1 cellular context compared by ENCODE assay signal in the genomic region with DNA sequence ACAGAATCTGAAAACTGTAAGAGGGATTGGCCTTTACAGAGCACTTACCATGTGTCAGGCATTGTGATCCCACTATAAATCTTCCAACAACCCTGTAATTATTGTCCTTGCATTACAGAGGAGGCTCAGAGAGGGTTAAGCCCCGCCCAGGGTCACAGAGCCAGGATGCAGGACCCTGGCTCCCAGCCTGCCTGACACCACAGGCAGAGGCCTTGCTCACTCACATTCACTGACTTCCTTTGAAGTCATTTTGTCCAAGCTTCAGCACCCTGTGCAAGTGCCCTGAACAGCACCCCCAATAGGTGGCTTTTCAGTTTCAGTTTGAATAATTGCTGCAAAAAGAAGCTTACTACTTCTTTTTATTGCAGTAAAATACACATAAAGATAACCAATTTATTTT.
TF ChIP-seq lines count a peak whose summit lies in the region.

No MANE protein-coding gene starts in this region.

TF ChIP-seq in GM23338, 12 proteins besides CTCF, POLR2A, EP300 and RAD21 (continued from another document):
- TF ChIP-seq, protein P1, sequence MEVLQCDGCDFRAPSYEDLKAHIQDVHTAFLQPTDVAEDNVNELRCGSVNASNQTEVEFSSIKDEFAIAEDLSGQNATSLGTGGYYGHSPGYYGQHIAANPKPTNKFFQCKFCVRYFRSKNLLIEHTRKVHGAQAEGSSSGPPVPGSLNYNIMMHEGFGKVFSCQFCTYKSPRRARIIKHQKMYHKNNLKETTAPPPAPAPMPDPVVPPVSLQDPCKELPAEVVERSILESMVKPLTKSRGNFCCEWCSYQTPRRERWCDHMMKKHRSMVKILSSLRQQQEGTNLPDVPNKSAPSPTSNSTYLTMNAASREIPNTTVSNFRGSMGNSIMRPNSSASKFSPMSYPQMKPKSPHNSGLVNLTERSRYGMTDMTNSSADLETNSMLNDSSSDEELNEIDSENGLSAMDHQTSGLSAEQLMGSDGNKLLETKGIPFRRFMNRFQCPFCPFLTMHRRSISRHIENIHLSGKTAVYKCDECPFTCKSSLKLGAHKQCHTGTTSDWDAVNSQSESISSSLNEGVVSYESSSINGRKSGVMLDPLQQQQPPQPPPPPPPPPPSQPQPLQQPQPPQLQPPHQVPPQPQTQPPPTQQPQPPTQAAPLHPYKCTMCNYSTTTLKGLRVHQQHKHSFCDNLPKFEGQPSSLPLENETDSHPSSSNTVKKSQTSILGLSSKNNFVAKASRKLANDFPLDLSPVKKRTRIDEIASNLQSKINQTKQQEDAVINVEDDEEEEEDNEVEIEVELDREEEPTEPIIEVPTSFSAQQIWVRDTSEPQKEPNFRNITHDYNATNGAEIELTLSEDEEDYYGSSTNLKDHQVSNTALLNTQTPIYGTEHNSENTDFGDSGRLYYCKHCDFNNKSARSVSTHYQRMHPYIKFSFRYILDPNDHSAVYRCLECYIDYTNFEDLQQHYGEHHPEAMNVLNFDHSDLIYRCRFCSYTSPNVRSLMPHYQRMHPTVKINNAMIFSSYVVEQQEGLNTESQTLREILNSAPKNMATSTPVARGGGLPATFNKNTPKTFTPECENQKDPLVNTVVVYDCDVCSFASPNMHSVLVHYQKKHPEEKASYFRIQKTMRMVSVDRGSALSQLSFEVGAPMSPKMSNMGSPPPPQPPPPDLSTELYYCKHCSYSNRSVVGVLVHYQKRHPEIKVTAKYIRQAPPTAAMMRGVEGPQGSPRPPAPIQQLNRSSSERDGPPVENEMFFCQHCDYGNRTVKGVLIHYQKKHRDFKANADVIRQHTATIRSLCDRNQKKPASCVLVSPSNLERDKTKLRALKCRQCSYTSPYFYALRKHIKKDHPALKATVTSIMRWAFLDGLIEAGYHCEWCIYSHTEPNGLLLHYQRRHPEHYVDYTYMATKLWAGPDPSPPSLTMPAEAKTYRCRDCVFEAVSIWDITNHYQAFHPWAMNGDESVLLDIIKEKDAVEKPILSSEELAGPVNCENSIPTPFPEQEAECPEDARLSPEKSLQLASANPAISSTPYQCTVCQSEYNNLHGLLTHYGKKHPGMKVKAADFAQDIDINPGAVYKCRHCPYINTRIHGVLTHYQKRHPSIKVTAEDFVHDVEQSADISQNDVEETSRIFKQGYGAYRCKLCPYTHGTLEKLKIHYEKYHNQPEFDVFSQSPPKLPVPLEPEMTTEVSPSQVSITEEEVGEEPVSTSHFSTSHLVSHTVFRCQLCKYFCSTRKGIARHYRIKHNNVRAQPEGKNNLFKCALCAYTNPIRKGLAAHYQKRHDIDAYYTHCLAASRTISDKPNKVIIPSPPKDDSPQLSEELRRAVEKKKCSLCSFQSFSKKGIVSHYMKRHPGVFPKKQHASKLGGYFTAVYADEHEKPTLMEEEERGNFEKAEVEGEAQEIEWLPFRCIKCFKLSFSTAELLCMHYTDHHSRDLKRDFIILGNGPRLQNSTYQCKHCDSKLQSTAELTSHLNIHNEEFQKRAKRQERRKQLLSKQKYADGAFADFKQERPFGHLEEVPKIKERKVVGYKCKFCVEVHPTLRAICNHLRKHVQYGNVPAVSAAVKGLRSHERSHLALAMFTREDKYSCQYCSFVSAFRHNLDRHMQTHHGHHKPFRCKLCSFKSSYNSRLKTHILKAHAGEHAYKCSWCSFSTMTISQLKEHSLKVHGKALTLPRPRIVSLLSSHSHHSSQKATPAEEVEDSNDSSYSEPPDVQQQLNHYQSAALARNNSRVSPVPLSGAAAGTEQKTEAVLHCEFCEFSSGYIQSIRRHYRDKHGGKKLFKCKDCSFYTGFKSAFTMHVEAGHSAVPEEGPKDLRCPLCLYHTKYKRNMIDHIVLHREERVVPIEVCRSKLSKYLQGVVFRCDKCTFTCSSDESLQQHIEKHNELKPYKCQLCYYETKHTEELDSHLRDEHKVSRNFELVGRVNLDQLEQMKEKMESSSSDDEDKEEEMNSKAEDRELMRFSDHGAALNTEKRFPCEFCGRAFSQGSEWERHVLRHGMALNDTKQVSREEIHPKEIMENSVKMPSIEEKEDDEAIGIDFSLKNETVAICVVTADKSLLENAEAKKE (CRISPR knock-in tag; IDR thresholded peaks at IDR 0.05) = no peak
- TF ChIP-seq NANOG (IDR thresholded peaks at IDR 0.05; ENCODE audit: borderline replicate concordance) = no peak
- TF ChIP-seq ZNF331 (CRISPR knock-in tag; IDR thresholded peaks at IDR 0.05; ENCODE audit: low read depth) = no peak
- TF ChIP-seq, protein P2, sequence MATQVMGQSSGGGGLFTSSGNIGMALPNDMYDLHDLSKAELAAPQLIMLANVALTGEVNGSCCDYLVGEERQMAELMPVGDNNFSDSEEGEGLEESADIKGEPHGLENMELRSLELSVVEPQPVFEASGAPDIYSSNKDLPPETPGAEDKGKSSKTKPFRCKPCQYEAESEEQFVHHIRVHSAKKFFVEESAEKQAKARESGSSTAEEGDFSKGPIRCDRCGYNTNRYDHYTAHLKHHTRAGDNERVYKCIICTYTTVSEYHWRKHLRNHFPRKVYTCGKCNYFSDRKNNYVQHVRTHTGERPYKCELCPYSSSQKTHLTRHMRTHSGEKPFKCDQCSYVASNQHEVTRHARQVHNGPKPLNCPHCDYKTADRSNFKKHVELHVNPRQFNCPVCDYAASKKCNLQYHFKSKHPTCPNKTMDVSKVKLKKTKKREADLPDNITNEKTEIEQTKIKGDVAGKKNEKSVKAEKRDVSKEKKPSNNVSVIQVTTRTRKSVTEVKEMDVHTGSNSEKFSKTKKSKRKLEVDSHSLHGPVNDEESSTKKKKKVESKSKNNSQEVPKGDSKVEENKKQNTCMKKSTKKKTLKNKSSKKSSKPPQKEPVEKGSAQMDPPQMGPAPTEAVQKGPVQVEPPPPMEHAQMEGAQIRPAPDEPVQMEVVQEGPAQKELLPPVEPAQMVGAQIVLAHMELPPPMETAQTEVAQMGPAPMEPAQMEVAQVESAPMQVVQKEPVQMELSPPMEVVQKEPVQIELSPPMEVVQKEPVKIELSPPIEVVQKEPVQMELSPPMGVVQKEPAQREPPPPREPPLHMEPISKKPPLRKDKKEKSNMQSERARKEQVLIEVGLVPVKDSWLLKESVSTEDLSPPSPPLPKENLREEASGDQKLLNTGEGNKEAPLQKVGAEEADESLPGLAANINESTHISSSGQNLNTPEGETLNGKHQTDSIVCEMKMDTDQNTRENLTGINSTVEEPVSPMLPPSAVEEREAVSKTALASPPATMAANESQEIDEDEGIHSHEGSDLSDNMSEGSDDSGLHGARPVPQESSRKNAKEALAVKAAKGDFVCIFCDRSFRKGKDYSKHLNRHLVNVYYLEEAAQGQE (IDR thresholded peaks at IDR 0.05; ENCODE audit: unreplicated experiment) = no peak
- TF ChIP-seq ZNF114 (CRISPR knock-in tag; IDR thresholded peaks at IDR 0.05) = no peak
- no peak for TF ChIP-seq CREB1 (CRISPR knock-in tag; IDR thresholded peaks at IDR 0.05; ENCODE audit: low read depth)
- no peak for TF ChIP-seq EZH2phosphoT487 (IDR thresholded peaks at IDR 0.05; ENCODE audit: unreplicated experiment)
- TF ChIP-seq STAT1 (IDR thresholded peaks at IDR 0.05; ENCODE audit: unreplicated experiment) = no peak
